ENCODE assay signal across 20 cellular contexts in genomic region chr2:171187177-171187576, GRCh38. TPM values are rescaled to one million over a fixed set of nuclear protein-coding genes. Genes with fewer than 3 reads are reported as not detected.
A peak's percentile ranks its signal among the peaks of the same experiment; 100 is the strongest.
DNase-seq lines count a peak whose midpoint lies in the region; ATAC-seq and TF ChIP-seq lines count a peak whose summit lies in the region.
"Had no signal": no experiment of that assay in that cellular context is flagged by ENCODE, and none has a peak within 500 bp of the region (broad histone marks: within the 10 kb centered on the region; RNA-seq: fewer than 3 reads in every experiment).

No MANE protein-coding gene starts in this region.

- H3K4me1 ChIP-seq in IMR-90 (ENCODE audit: control insufficient read depth, insufficient read depth, low read length) (peaks cover 8% of the 10 kb centered on the region), transverse colon (peaks cover 0 to 8% (median 0%) of the 10 kb centered on the region in 4 donors)
- H3K4me1 ChIP-seq: BE2C, BLaER1 had no signal

- no peak overlapping the region for H3K4me3 ChIP-seq in IMR-90 (ENCODE audit: insufficient read depth, low read depth, low read length)
- no peak overlapping the region for H3K4me3 ChIP-seq in transverse colon
- H3K4me3 ChIP-seq: BLaER1 had no signal

- H3K9me3 ChIP-seq in IMR-90 (ENCODE audit: control insufficient read depth, insufficient read depth, low read length) (no peaks in the 10 kb centered on the region), transverse colon (no peaks in the 10 kb centered on the region)
- H3K9me3 ChIP-seq: BE2C, BLaER1 had no signal

- DNase-seq in IMR-90 (no peak), left colon (no peak), transverse colon (no peak), Kasumi-1 (lab: John Stamatoyannopoulos, UW) (no peak), GM19240 (ENCODE audit: insufficient read length, low spot score) (no peak)
- DNase-seq: 8988T; ACHN; BE2C; C1 segment of cervical spinal cord; CD4-positive, alpha-beta memory T cell; CD4-positive, CD25-positive, alpha-beta regulatory T cell; CD8-positive, alpha-beta memory T cell; COR-L47; DMS 273 treated with DMSO at 0.1 percent for 48 hours; DMS153; DMS53; DMS79; DND-41; GF-D8 had no signal

- in situ Hi-C loops in IMR-90 (cut with MboI; ENCODE audit: low sequenced_read_pairs) (no loop called here), transverse colon (cut with MboI; ENCODE audit: low pct_ligation_motif_present in 1 of 4, low pct_unique_long_range_greater_than_20kb in 1 of 4, low sequenced_read_pairs in 3 of 4) (no loop called here)

- no peak overlapping the region for H2BK120ac ChIP-seq in IMR-90 (ENCODE audit: low read depth, low read length)

- no peak overlapping the region for H4K91ac ChIP-seq in IMR-90 (ENCODE audit: insufficient read depth, low read depth, low read length)

- H2AK9ac ChIP-seq in IMR-90 (replicated peaks; ENCODE audit: low read depth, low read length, poor library complexity): no peak overlapping the region

- 100% methylated on average over 2 of the region's 2 CpGs; no CpG with 5 or more reads in 1 of the 2 experiments for WGBS in IMR-90 (ENCODE audit: extremely low coverage in 2 of 2, insufficient read length in 1 of 2), 2 experiments
- 90 to 100% methylated on average over 2 of the region's 2 CpGs for WGBS in transverse colon (ENCODE audit: low coverage in 1 of 2), 2 donors

- no peak overlapping the region for H4K5ac ChIP-seq in IMR-90 (ENCODE audit: low read depth, low read length)

- BruUV-seq in IMR-90 (replicated peaks; lab: Mats Ljungman, UMichigan): no TSS peak

- peak overlapping the region; percentile 4; the same call in 1 of the 2 replicates for H3K18ac ChIP-seq in IMR-90 (ENCODE audit: low read depth, low read length)

- TF ChIP-seq EP300 in transverse colon (IDR thresholded peaks at IDR 0.05; ENCODE audit: low read depth): no peak

- H3K9me1 ChIP-seq in IMR-90 (ENCODE audit: insufficient read depth, low read length): peaks cover 8% of the 10 kb centered on the region

- no peak overlapping the region for H2BK5ac ChIP-seq in IMR-90 (ENCODE audit: low read depth, low read length, poor library complexity, severe bottlenecking)

- H3K4ac ChIP-seq in IMR-90 (ENCODE audit: low read depth, low read length): no peak overlapping the region

- H2BK15ac ChIP-seq in IMR-90 (ENCODE audit: low read depth, low read length): no peak overlapping the region

- CTCF ChIA-PET in IMR-90 (lab: Yijun Ruan, JAX): no interaction called here

- 0 out of 4 replicates have a peak, but pooled peaks cover 0 to 3% of the 10 kb centered on the region in 2 experiments for H3K79me1 ChIP-seq in IMR-90 (ENCODE audit: low read depth in 1 of 2, low read length in 2 of 2)

- H3K27me3 ChIP-seq in IMR-90 (ENCODE audit: control insufficient read depth, insufficient read depth, low read length): no peaks in the 10 kb centered on the region
- H3K27me3 ChIP-seq in transverse colon: no peaks in the 10 kb centered on the region
- H3K27me3 ChIP-seq: BE2C, BLaER1 had no signal

- H2AFZ ChIP-seq in IMR-90 (replicated peaks; ENCODE audit: low read length, poor library complexity): no peak overlapping the region

- H3K9ac ChIP-seq in IMR-90 (ENCODE audit: low read depth, low read length): no peak overlapping the region
- H3K9ac ChIP-seq: BLaER1 had no signal

- TF ChIP-seq CTCF in IMR-90 (conservative IDR thresholded peaks at IDR 0.05; ENCODE audit: low read depth, low read length) (no peak), transverse colon (IDR thresholded peaks at IDR 0.05) (no peak)

- H4K20me1 ChIP-seq in IMR-90 (ENCODE audit: insufficient read depth, low read length): no peaks in the 10 kb centered on the region
- H4K20me1 ChIP-seq: BLaER1 had no signal

- H3K56ac ChIP-seq in IMR-90 (ENCODE audit: extremely low read depth, insufficient read depth, low read length): no peak overlapping the region

- intact Hi-C loops in IMR-90 (cut with micrococcal nuclease) (no loop called here), left colon (cut with DNase I, micrococcal nuclease) (no loop called here), transverse colon (cut with DNase I; ENCODE audit: low total_unique reads) (no loop called here)

- H2AK5ac ChIP-seq in IMR-90 (ENCODE audit: low read depth, low read length): no peak overlapping the region

- H3K23ac ChIP-seq in IMR-90 (ENCODE audit: low read depth, low read length): no peak overlapping the region

- no peak overlapping the region for H3K14ac ChIP-seq in IMR-90 (replicated peaks; ENCODE audit: low read depth, low read length)

- H3K27ac ChIP-seq in IMR-90 (ENCODE audit: insufficient read depth, low read length) (no peak overlapping the region), transverse colon (peak overlapping the region in 2 of 4 donors; percentile 24 to 26)
- H3K27ac ChIP-seq: BLaER1 had no signal

- no peak for ATAC-seq in IMR-90 (ENCODE audit: low read depth)
- ATAC-seq in left colon: peak; percentile 62

- POLR2A ChIA-PET in IMR-90 (lab: Charles Lee; ENCODE audit: unreplicated experiment): no interaction called here

- dilution Hi-C loops in IMR-90 (cut with HindIII; ENCODE audit: low sequenced_read_pairs, unreplicated experiment): no loop called here

- no peak overlapping the region for H4K8ac ChIP-seq in IMR-90 (ENCODE audit: low read depth in 2 of 2, low read length in 2 of 2)

- TF ChIP-seq RAD21 in IMR-90 (IDR thresholded peaks at IDR 0.05; ENCODE audit: low read length): no peak

- H3K36me3 ChIP-seq in IMR-90 (ENCODE audit: control insufficient read depth, insufficient read depth, low read length) (no peaks in the 10 kb centered on the region), transverse colon (no peaks in the 10 kb centered on the region)
- H3K36me3 ChIP-seq: BE2C, BLaER1 had no signal

- H2BK20ac ChIP-seq in IMR-90 (ENCODE audit: low read depth, low read length): no peak overlapping the region

- TF ChIP-seq POLR2A in IMR-90 (IDR thresholded peaks at IDR 0.05; ENCODE audit: low read depth, low read length): no peak
- no peak for TF ChIP-seq POLR2A in transverse colon (IDR thresholded peaks at IDR 0.05)

- H3K4me2 ChIP-seq in IMR-90 (ENCODE audit: low read depth, low read length): no peak overlapping the region
- H3K4me2 ChIP-seq: BLaER1 had no signal

TF ChIP-seq in IMR-90, 13 proteins besides CTCF, POLR2A, EP300 and RAD21:
- TF ChIP-seq MAFK (IDR thresholded peaks at IDR 0.05; ENCODE audit: low read depth, low read length): no peak
- no peak for TF ChIP-seq SMC3 (IDR thresholded peaks at IDR 0.05; ENCODE audit: low read depth, low read length)
- TF ChIP-seq, protein P1, sequence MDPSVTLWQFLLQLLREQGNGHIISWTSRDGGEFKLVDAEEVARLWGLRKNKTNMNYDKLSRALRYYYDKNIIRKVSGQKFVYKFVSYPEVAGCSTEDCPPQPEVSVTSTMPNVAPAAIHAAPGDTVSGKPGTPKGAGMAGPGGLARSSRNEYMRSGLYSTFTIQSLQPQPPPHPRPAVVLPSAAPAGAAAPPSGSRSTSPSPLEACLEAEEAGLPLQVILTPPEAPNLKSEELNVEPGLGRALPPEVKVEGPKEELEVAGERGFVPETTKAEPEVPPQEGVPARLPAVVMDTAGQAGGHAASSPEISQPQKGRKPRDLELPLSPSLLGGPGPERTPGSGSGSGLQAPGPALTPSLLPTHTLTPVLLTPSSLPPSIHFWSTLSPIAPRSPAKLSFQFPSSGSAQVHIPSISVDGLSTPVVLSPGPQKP (IDR thresholded peaks at IDR 0.05; ENCODE audit: borderline replicate concordance, low read depth, low read length): no peak
- TF ChIP-seq CEBPB (IDR thresholded peaks at IDR 0.05; ENCODE audit: low read depth, low read length): no peak
- no peak for TF ChIP-seq MAZ (IDR thresholded peaks at IDR 0.05; ENCODE audit: borderline replicate concordance, low read depth, low read length)
- TF ChIP-seq RFX5 (IDR thresholded peaks at IDR 0.05; ENCODE audit: low read depth, low read length): no peak
- no peak for TF ChIP-seq FOS (IDR thresholded peaks at IDR 0.05; ENCODE audit: low read depth, low read length)
- no peak for TF ChIP-seq NFE2L2 (IDR thresholded peaks at IDR 0.05; ENCODE audit: low read depth, low read length)
TF ChIP-seq in IMR-90: peak in this region for 0.

RNA-seq across cellular contexts. Expression of gene TLK1, which starts 26.5 kb away (rescaled TPM):
- total RNA-seq in IMR-90 (2012; rRNA removed) (12.5 TPM in 2 replicates), left colon (100 to 1,000 TPM in 1 of 2 donors, 10 to 100 TPM in 1; 93.9 to 101 TPM), transverse colon (10 to 100 TPM; 39.6 to 76.3 (median 53.2) TPM)
- polyA plus RNA-seq in IMR-90 (2012; rRNA removed): 6.3 and 7.3 TPM in 2 replicates
- 2.8 and 4.5 TPM in 2 replicates for polyA plus RNA-seq in IMR-90 (2012; cell fraction: cytosol; rRNA removed)
- 4.2 and 6.4 TPM in 2 replicates for polyA plus RNA-seq in IMR-90 (2012; cell fraction: nucleus; rRNA removed; ENCODE audit: low replicate concordance)
